ENCODE assay signal across 8 cellular contexts in genomic region chr22:36816635-36817428, GRCh38. TPM values are rescaled to one million over a fixed set of nuclear protein-coding genes. Genes with fewer than 3 reads are reported as not detected.
DNase-seq lines count a peak whose midpoint lies in the region; TF ChIP-seq lines count a peak whose summit lies in the region.

Gene PVALB, minus strand, starts transcription at chr22:36817035. Its CDS starts 30 bp downstream, at chr22:36817005.

- H4K91ac ChIP-seq in neuronal stem cell (ENCODE audit: low read depth, low read length, poor library complexity): no peak within 1 kb of the TSS

- H2AK5ac ChIP-seq in neuronal stem cell (ENCODE audit: low read depth, low read length): peak within 1 kb of the TSS; percentile 82

- intact Hi-C loops in esophagus muscularis mucosa (cut with DNase I): no loop called here

- peak; percentile 16 for DNase-seq in Caki2 (ENCODE audit: low read depth)
- peak; percentile 69 for DNase-seq in NCI-H69 (lab: John Stamatoyannopoulos, UW)
- no peak for DNase-seq in esophagus muscularis mucosa (ENCODE audit: extremely low spot score)
- no peak for DNase-seq in neuronal stem cell (ENCODE audit: low spot score)
- no peak for DNase-seq in islet precursor cell
- DNase-seq in GM20000 (ENCODE audit: low spot score): no peak
- no peak for DNase-seq in pons (ENCODE audit: low spot score)
- DNase-seq in RKO (ENCODE audit: low spot score): no peak

- peak within 1 kb of the TSS; percentile 79 for H3K4me2 ChIP-seq in neuronal stem cell (ENCODE audit: insufficient read depth, low read length, poor library complexity, severe bottlenecking)

- peak within 1 kb of the TSS; percentile 32 for H2BK120ac ChIP-seq in neuronal stem cell (ENCODE audit: low read depth, low read length)

- H3K27ac ChIP-seq in esophagus muscularis mucosa (replicated peaks in 1 of 4) (no peak within 1 kb of the TSS), neuronal stem cell (replicated peaks; ENCODE audit: low read length) (no peak within 1 kb of the TSS)

- H3K79me1 ChIP-seq in neuronal stem cell (ENCODE audit: low read depth, low read length): no peaks in the 10 kb centered on the region

- 4% methylated on average over 16 of the region's 74 CpGs for WGBS in esophagus muscularis mucosa
- WGBS in neuronal stem cell (ENCODE audit: extremely low coverage in 2 of 2, insufficient read length in 2 of 2, insufficient replicate concordance in 1 of 2), 2 donors: no CpG with 5 or more reads among the region's 74 CpGs

- no peak within 1 kb of the TSS for H3K4ac ChIP-seq in neuronal stem cell (ENCODE audit: low read length)

- peaks cover 0 to 84% (median 49%) of the 10 kb centered on the region in 4 donors for H3K27me3 ChIP-seq in esophagus muscularis mucosa
- peaks cover 6 to 43% (median 11%) of the 10 kb centered on the region in 3 experiments for H3K27me3 ChIP-seq in neuronal stem cell (ENCODE audit: control insufficient read depth in 3 of 3, insufficient read depth in 3 of 3, low read depth in 1 of 3, low read length in 3 of 3)

- H3K9me3 ChIP-seq in esophagus muscularis mucosa (no peaks in the 10 kb centered on the region), neuronal stem cell (replicated peaks in 1 of 2; ENCODE audit: control insufficient read depth in 2 of 2, insufficient read depth in 1 of 2, low read depth in 1 of 2, low read length in 2 of 2) (no peaks in the 10 kb centered on the region)

- H4K8ac ChIP-seq in neuronal stem cell (ENCODE audit: low read depth, low read length): no peak within 1 kb of the TSS

- TF ChIP-seq CTCF in esophagus muscularis mucosa (IDR thresholded peaks at IDR 0.05): no peak
- TF ChIP-seq CTCF in GM20000 (IDR thresholded peaks at IDR 0.05; ENCODE audit: extremely low read depth, missing control alignments): no peak

- H3K23ac ChIP-seq in neuronal stem cell (ENCODE audit: low read depth, low read length, poor library complexity): peak within 1 kb of the TSS; percentile 40

- peak within 1 kb of the TSS; percentile 86 for H2BK15ac ChIP-seq in neuronal stem cell (ENCODE audit: low read length)

- peak within 1 kb of the TSS; percentile 94 for H2AFZ ChIP-seq in neuronal stem cell (ENCODE audit: low read length)

- H2BK5ac ChIP-seq in neuronal stem cell (ENCODE audit: low read length): peak within 1 kb of the TSS; percentile 30

- peak within 1 kb of the TSS; percentile 78 for H3K14ac ChIP-seq in neuronal stem cell (ENCODE audit: low read length)

- peak within 1 kb of the TSS; percentile 58 for H2BK12ac ChIP-seq in neuronal stem cell (ENCODE audit: low read length)

- no peak for TF ChIP-seq POLR2A in esophagus muscularis mucosa (IDR thresholded peaks at IDR 0.05; ENCODE audit: low read depth)

- H3K4me1 ChIP-seq in esophagus muscularis mucosa (peaks cover 4 to 16% (median 14%) of the 10 kb centered on the region in 4 donors), neuronal stem cell (ENCODE audit: control insufficient read depth in 2 of 2, insufficient read depth in 1 of 2, low read depth in 1 of 2, low read length in 2 of 2) (peaks cover 11 to 28% of the 10 kb centered on the region in 2 donors)

- H3K18ac ChIP-seq in neuronal stem cell (ENCODE audit: low read length): peak within 1 kb of the TSS; percentile 92

- TF ChIP-seq EP300 in esophagus muscularis mucosa (IDR thresholded peaks at IDR 0.05): no peak

- H3K9ac ChIP-seq in neuronal stem cell (ENCODE audit: low read depth, low read length, poor library complexity): peak within 1 kb of the TSS; percentile 70

- H3K36me3 ChIP-seq in esophagus muscularis mucosa (no peaks in the 10 kb centered on the region), neuronal stem cell (replicated peaks in 1 of 2; ENCODE audit: control insufficient read depth in 2 of 2, insufficient read depth in 2 of 2, low read length in 2 of 2) (peaks cover 0 to 30% of the 10 kb centered on the region in 2 donors)

- H3K4me3 ChIP-seq in esophagus muscularis mucosa (peak within 1 kb of the TSS; percentile 31 to 42 (median 40)), neuronal stem cell (ENCODE audit: low read length in 2 of 2) (peak within 1 kb of the TSS; percentile 61 to 71)

- in situ Hi-C loops in Caki2 (cut with HindIII; ENCODE audit: low pct_unique_long_range_greater_than_20kb, low sequenced_read_pairs): no loop called here

RNA-seq across cellular contexts. Expression of gene PVALB, which starts in this region (rescaled TPM):
- not detected in 2 replicates for total RNA-seq in Caki2 (2014; rRNA removed; shearing (Covaris generic); ENCODE audit: low replicate concordance)
- not detected for total RNA-seq in esophagus muscularis mucosa
- polyA plus RNA-seq in neuronal stem cell (2013, experiment 1 of 2): 7.0 TPM
- polyA plus RNA-seq in neuronal stem cell (2013, experiment 2 of 2): 5.6 TPM

Comparison
In these comparisons a context has a peak if more than half of its experiments do, and no peak if none do; other contexts are left out.
1. Peak in DNase-seq in Caki2; RNA of the gene not detected or under 1 TPM.